ENCODE assay signal across 3 cellular contexts in the genomic region with DNA sequence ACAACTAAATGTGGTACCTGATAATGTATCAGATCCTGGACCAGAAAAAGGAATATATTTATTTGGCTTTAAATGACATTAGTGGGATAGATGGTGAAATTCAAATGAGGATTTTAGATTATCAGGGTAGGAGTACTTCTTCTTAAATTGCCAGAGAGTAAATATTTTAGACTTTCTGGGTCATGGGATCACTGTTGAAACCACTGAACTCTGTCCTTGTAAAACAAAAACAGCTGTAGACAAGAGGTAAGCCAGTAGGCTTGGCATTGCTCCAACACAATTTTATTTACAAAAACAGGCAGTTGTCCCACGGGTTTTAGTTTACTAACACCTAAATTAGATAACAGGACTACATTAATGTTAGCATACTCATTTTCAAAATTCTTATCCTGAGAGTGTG.
DNase-seq lines count a peak whose midpoint lies in the region; ATAC-seq and TF ChIP-seq lines count a peak whose summit lies in the region.
"Not testable (repeated sequence)": the region's sequence is repeated elsewhere in the genome, so short reads cannot be mapped to it uniquely, and the experiment has no call there.

No MANE protein-coding gene starts in this region.

- TF ChIP-seq CTCF in right lobe of liver (IDR thresholded peaks at IDR 0.05): not testable (repeated sequence)

- not testable (repeated sequence) for H3K27me3 ChIP-seq in right lobe of liver

- peak; percentile 14 for ATAC-seq in GM18868 (IDR thresholded peaks at IDR 0.05; ENCODE audit: unreplicated experiment)
- peak; percentile 56 for ATAC-seq in left lobe of liver
- ATAC-seq in right lobe of liver: peak; percentile 45 to 71 (median 60)

- not testable (repeated sequence) for H3K27ac ChIP-seq in right lobe of liver

- not testable (repeated sequence) for TF ChIP-seq POLR2A in right lobe of liver (IDR thresholded peaks at IDR 0.05)

- H3K4me3 ChIP-seq in right lobe of liver: not testable (repeated sequence)

- WGBS in right lobe of liver (ENCODE audit: insufficient coverage, low coverage, low lambda C conversion rate, missing lambda C conversion rate): no CpG with 5 or more reads among the region's 1 CpG

- DNase-seq in left lobe of liver (ENCODE audit: low spot score); right lobe of liver: not testable (repeated sequence)

- H3K9me3 ChIP-seq in right lobe of liver: not testable (repeated sequence)

- H3K36me3 ChIP-seq in right lobe of liver: not testable (repeated sequence)

- not testable (repeated sequence) for H3K4me1 ChIP-seq in right lobe of liver

- intact Hi-C loops in right lobe of liver (cut with DNase I): not testable (repeated sequence)
